In the genomic region with DNA sequence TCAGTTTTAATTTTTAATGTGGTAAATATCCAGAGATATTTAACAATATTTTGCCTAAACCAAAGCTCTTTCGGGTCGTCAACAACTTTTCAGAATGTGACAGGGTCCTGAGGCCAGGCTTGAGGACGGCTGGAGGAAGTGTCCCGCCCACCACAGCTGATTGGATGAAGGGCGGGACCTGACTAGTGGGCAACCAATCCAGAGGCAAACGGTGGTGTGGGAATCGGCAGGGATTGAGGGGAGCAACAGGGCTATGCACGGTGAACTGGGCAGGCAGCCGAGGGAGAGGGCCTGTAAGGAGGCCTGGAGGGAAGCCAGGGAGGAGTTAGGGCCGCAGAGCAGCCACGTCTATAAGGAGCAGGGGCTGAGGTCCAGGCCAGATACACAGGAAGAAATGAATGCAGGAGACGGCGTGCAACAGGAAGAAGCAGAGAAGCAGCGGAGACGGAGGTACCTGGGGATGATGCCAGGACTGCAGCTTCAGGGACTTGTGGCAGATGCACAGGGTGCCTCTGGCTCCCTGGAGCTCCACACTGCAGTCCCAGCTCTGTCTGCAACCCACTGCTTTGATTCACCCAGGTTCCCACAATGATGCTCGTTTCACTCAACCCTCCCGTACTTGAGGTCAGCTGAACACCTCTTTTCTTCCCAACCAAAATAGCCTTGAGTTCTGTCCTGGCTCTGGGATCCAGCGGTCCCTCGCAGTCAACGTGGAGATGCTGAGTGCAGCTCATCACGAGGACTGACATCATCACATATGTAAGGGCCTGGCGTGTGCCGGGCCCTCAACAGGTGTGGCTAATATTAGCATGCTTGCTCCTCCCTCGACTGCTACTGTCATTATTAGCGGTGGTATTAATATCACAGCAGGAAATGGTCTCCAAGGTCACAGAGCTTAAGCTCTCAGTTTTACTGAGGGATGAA, we compare ENCODE assay signal across 8 cellular contexts. TPM values are rescaled to one million over a fixed set of nuclear protein-coding genes. Genes with fewer than 3 reads are reported as not detected.
DNase-seq lines count a peak whose midpoint lies in the region; ATAC-seq lines count a peak whose summit lies in the region.

No MANE protein-coding gene starts in this region.

- ATAC-seq in GM18519 (IDR thresholded peaks at IDR 0.05; ENCODE audit: low FRiP score, unreplicated experiment) (peak; percentile 82), HG03108 (IDR thresholded peaks at IDR 0.05; ENCODE audit: unreplicated experiment) (peak; percentile 65), HG03039 (IDR thresholded peaks at IDR 0.05; ENCODE audit: unreplicated experiment) (no peak)

- DNase-seq in SK-N-DZ (ENCODE audit: low spot score) (peak; percentile 64), hepatic stellate cell (ENCODE audit: low spot score) (peak; percentile 54), ureter (ENCODE audit: low spot score) (no peak), activated gamma-delta T cell (lab: John Stamatoyannopoulos, UW) (no peak)
- no peak for DNase-seq in activated naive CD4-positive, alpha-beta T cell treated with anti-CD3 and anti-CD28 coated beads, Interleukin-2, amount 50 U/mL, for 16 hours

RNA-seq across cellular contexts. Expression of a gene that starts 45.9 kb away (rescaled TPM):
- polyA plus RNA-seq in SK-N-DZ (2014; cell fraction: cytosol; rRNA removed): 59.1 and 66.8 TPM in 2 replicates
- 30.6 and 71.5 TPM in 2 replicates for polyA plus RNA-seq in SK-N-DZ (2014; cell fraction: nucleus; rRNA removed)
- total RNA-seq in ureter: 107 TPM

Comparison
In these comparisons a context has a peak if more than half of its experiments do, and no peak if none do; other contexts are left out.
1. DNase-seq: peak in SK-N-DZ (single experiment) and hepatic stellate cell (single experiment); none in ureter (single experiment), activated gamma-delta T cell (single experiment) and activated naive CD4-positive, alpha-beta T cell treated with anti-CD3 and anti-CD28 coated beads, Interleukin-2, amount 50 U/mL, for 16 hours (single experiment).